ENCODE assay signal across 15 cellular contexts in the genomic region with DNA sequence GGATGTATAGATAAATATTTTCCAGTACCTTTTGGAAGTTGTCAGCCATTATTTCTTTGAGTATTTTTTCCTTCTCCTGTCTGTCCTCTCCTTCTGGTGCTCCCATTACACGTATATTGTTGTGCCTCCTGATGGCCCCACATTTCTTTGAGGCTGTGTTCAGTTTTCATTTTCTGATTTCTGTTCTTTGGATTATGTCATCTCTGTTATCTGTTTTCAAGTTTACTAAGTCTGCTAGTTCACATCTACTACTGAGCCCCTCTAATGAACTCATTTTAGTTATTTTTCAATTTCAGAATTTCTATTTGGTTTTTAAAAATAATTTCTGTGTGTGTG. TPM values are rescaled to one million over a fixed set of nuclear protein-coding genes. Genes with fewer than 3 reads are reported as not detected.
DNase-seq lines count a peak whose midpoint lies in the region; ATAC-seq, FAIRE-seq and TF ChIP-seq lines count a peak whose summit lies in the region.
"Had no signal": no experiment of that assay in that cellular context is flagged by ENCODE, and none has a peak within 500 bp of the region (broad histone marks: within the 10 kb centered on the region; RNA-seq: fewer than 3 reads in every experiment).

No MANE protein-coding gene starts in this region.

- H3K27me3 ChIP-seq in GM12878 (replicated peaks in 1 of 2; ENCODE audit: control insufficient read depth in 2 of 2, insufficient read depth in 2 of 2, low read length in 1 of 2): no peaks in the 10 kb centered on the region
- H3K27me3 ChIP-seq: upper lobe of left lung had no signal

- no peak overlapping the region for H3K9ac ChIP-seq in GM12878 (ENCODE audit: control insufficient read depth, insufficient read depth, low read length)

- H3K27ac Mint-ChIP-seq in activated CD4-positive, alpha-beta T cell treated with anti-CD3 and anti-CD28 coated beads for 36 hours: peak overlapping the region; percentile 77
- H3K27ac Mint-ChIP-seq: nephron had no signal

- WGBS in GM12878 (ENCODE audit: insufficient coverage, insufficient replicate concordance, low lambda C conversion rate, missing lambda C conversion rate): 0% methylated on average over 1 of the region's 1 CpG

- peaks cover 3 to 9% of the 10 kb centered on the region in 2 experiments; a peak in 2 of 4 replicates for H3K36me3 ChIP-seq in GM12878 (ENCODE audit: control insufficient read depth in 2 of 2, insufficient read depth in 2 of 2, low read length in 1 of 2)
- H3K36me3 ChIP-seq: upper lobe of left lung had no signal

- peak; percentile 57 for ATAC-seq in activated CD4-positive, alpha-beta T cell treated with anti-CD3 and anti-CD28 coated beads for 36 hours
- ATAC-seq in GM21423 (IDR thresholded peaks at IDR 0.05; ENCODE audit: unreplicated experiment) (peak; percentile 47), HG03095 (IDR thresholded peaks at IDR 0.05; ENCODE audit: unreplicated experiment) (peak; percentile 76), GM12878 (peak; percentile 88)
- ATAC-seq: SK-N-SH treated with all-trans-retinoic acid at 6 μM for 48 hours had no signal

- SMC1A ChIA-PET in GM12878 (lab: Charles Lee; ENCODE audit: uncharacterized antibody, unreplicated experiment): no interaction called here

- POLR2A ChIA-PET in activated CD4-positive, alpha-beta T cell treated with anti-CD3 and anti-CD28 coated beads for 36 hours (lab: Charles Lee): no interaction called here
- POLR2A ChIA-PET in GM12878 (lab: Charles Lee): no interaction called here

- H3K4me3 Mint-ChIP-seq in activated CD4-positive, alpha-beta T cell treated with anti-CD3 and anti-CD28 coated beads for 36 hours: peak overlapping the region; percentile 28
- H3K4me3 Mint-ChIP-seq: nephron had no signal

- H3K9me3 ChIP-seq in GM12878 (replicated peaks; ENCODE audit: control insufficient read depth, insufficient read depth, low read length): peaks cover 9% of the 10 kb centered on the region; the same call in 2 of the 3 replicates
- H3K9me3 ChIP-seq: upper lobe of left lung had no signal

- CTCF ChIA-PET in activated CD4-positive, alpha-beta T cell treated with anti-CD3 and anti-CD28 coated beads for 36 hours (lab: Charles Lee): no interaction called here
- CTCF ChIA-PET in GM12878 (lab: Yijun Ruan, JAX): no interaction called here

- TF ChIP-seq RAD21 in GM12878 (IDR thresholded peaks at IDR 0.05; ENCODE audit: insufficient read depth, low read depth, low read length): no peak

- no peak for TF ChIP-seq POLR2A in GM12878 (IDR thresholded peaks at IDR 0.05; ENCODE audit: low read depth, low read length)

- H3K27me3 Mint-ChIP-seq in activated CD4-positive, alpha-beta T cell treated with anti-CD3 and anti-CD28 coated beads for 36 hours: no peaks in the 10 kb centered on the region

- H4K20me1 ChIP-seq in GM12878 (ENCODE audit: control insufficient read depth, insufficient read depth): no peaks in the 10 kb centered on the region

- no TSS peak for BruUV-seq in GM12878 (replicated peaks; lab: Mats Ljungman, UMichigan)

- H3K4me1 ChIP-seq in GM12878 (ENCODE audit: control insufficient read depth, insufficient read depth, low read length): peaks cover 13% of the 10 kb centered on the region

- H2AFZ ChIP-seq in GM12878 (ENCODE audit: control insufficient read depth, low read depth, low read length): 0 out of 2 replicates have a peak overlapping the region, but pooled peaks have one; percentile 8

- no peaks in the 10 kb centered on the region for H3K9me3 Mint-ChIP-seq in activated CD4-positive, alpha-beta T cell treated with anti-CD3 and anti-CD28 coated beads for 36 hours (ENCODE audit: low read depth)

- peak overlapping the region; percentile 76; the same call in 1 of the 2 replicates for H3K4me2 ChIP-seq in GM12878 (ENCODE audit: control insufficient read depth, insufficient read depth)

- TF ChIP-seq EP300 in GM12878 (IDR thresholded peaks at IDR 0.05; ENCODE audit: borderline replicate concordance in 1 of 2, control insufficient read depth in 1 of 2, low read depth in 2 of 2, low read length in 2 of 2): no peak

- RAD21 ChIA-PET in GM12878 (lab: Charles Lee; ENCODE audit: unreplicated experiment): no interaction called here

- H3K27ac ChIP-seq in GM12878 (ENCODE audit: control insufficient read depth, insufficient read depth): peak overlapping the region; percentile 84
- H3K27ac ChIP-seq: upper lobe of left lung had no signal

- peaks cover 83% of the 10 kb centered on the region for H3K4me1 Mint-ChIP-seq in activated CD4-positive, alpha-beta T cell treated with anti-CD3 and anti-CD28 coated beads for 36 hours
- H3K4me1 Mint-ChIP-seq: nephron had no signal

- peaks cover 20% of the 10 kb centered on the region for H3K36me3 Mint-ChIP-seq in activated CD4-positive, alpha-beta T cell treated with anti-CD3 and anti-CD28 coated beads for 36 hours (ENCODE audit: low read depth)

- no peak for DNase-seq in activated CD4-positive, alpha-beta T cell treated with anti-CD3 and anti-CD28 coated beads for 36 hours
- no peak for DNase-seq in activated CD4-positive, alpha-beta T cell treated with anti-CD3 and anti-CD28 coated beads, Interleukin-2, amount 50 U/mL, for 48 hours
- DNase-seq in GM12878 (ENCODE audit: low read depth, low spot score) (no peak), SIG-M5 treated with dmso at 0.1 percent for 504 hours (lab: John Stamatoyannopoulos, UW; ENCODE audit: unreplicated experiment) (no peak), mucosa of gallbladder (ENCODE audit: low spot score) (no peak)
- DNase-seq in activated CD4-positive, alpha-beta T cell treated with anti-CD3 and anti-CD28 coated beads for 1 hour: no peak
- DNase-seq: activated effector memory CD4-positive, alpha-beta T cell treated with Interleukin-2 at 50 U/mL for 16 hours; GF-D8; stimulated activated CD4-positive, alpha-beta T cell treated with anti-CD3 and anti-CD28 coated beads, Interleukin-2, amount 100 ng/mL, for 48 hours; upper lobe of left lung had no signal

- H3K4me3 ChIP-seq in GM12878: peak overlapping the region; percentile 49; the same call in 1 of the 2 replicates
- H3K4me3 ChIP-seq: upper lobe of left lung had no signal

- peaks cover 95% of the 10 kb centered on the region for H3K79me2 ChIP-seq in GM12878 (ENCODE audit: control insufficient read depth, insufficient read depth, low read length)

- no peak for TF ChIP-seq CTCF in GM12878 (IDR thresholded peaks at IDR 0.05 in 2 of 3, conservative IDR thresholded peaks at IDR 0.05 in 1 of 3; ENCODE audit: control insufficient read depth in 2 of 3, extremely low read depth in 1 of 3, insufficient read depth in 1 of 3, low read depth in 3 of 3, low read length in 3 of 3)

- in situ Hi-C loops in GM12878 (cut with MboI): no loop called here

- intact Hi-C loops in activated CD4-positive, alpha-beta T cell treated with anti-CD3 and anti-CD28 coated beads for 36 hours (cut with DNase I, micrococcal nuclease): loop anchor here (1.0 to 2.0 kb wide), 2 partner anchors 16 kb away; partner anchors contain the start of gene RBM33 (in 2 of the 2)
- intact Hi-C loops in GM12878 (cut with micrococcal nuclease; ENCODE audit: unreplicated experiment): loop anchor here (2.0 kb wide), 1 partner anchor 16 kb away; the partner anchor contains the start of gene RBM33

- FAIRE-seq in GM12878 (lab: Jason Lieb, UNC): no peak
- FAIRE-seq: HTR-8/SVneo had no signal

TF ChIP-seq in GM12878, 131 proteins besides CTCF, POLR2A, EP300 and RAD21 (continues in another document):
- TF ChIP-seq FOXM1 (IDR thresholded peaks at IDR 0.05; ENCODE audit: low read depth, low read length) (peak; percentile 21; the same call in 1 of the 2 replicates), GABPA (IDR thresholded peaks at IDR 0.05; ENCODE audit: low read depth) (0 out of 2 replicates have a peak, but pooled peaks have one; percentile 0), TCF7 (IDR thresholded peaks at IDR 0.05; ENCODE audit: borderline replicate concordance) (peak; percentile 64; the same call in 1 of the 2 replicates), ZNF274 (IDR thresholded peaks at IDR 0.05; ENCODE audit: insufficient read depth, insufficient read length) (no peak), RBBP5 (conservative IDR thresholded peaks at IDR 0.05) (0 out of 2 replicates have a peak, but pooled peaks have one; percentile 34), KDM1A (IDR thresholded peaks at IDR 0.05; ENCODE audit: borderline replicate concordance) (no peak), CBX5 (IDR thresholded peaks at IDR 0.05; ENCODE audit: low read depth) (peak; percentile 22; the same call in 1 of the 2 replicates), HCFC1 (IDR thresholded peaks at IDR 0.05; ENCODE audit: low read length) (no peak), JUNB (IDR thresholded peaks at IDR 0.05) (peak; percentile 76), NFIC (IDR thresholded peaks at IDR 0.05; ENCODE audit: low read depth, low read length) (peak; percentile 80), ATF7 (IDR thresholded peaks at IDR 0.05; ENCODE audit: low read depth) (peak; percentile 88)

RNA-seq across cellular contexts. Expression of gene RBM33, which starts 16.3 kb away (rescaled TPM):
- total RNA-seq in activated CD4-positive, alpha-beta T cell treated with anti-CD3 and anti-CD28 coated beads for 36 hours: 10 to 100 TPM; 67.6 to 81.1 TPM
- 246 and 254 TPM in 2 replicates for total RNA-seq in GM12878 (2013; cell fraction: nucleolus; rRNA removed)
- total RNA-seq in GM12878 (2014; rRNA removed) (24.6 and 27.2 TPM in 2 replicates), GM12878 (2014; rRNA removed; fragmentation: Illumina TruSeq; extraction: Trizol) (22.2 and 23.6 TPM in 2 replicates), GM12878 (2021) (62.0 and 67.2 TPM in 2 replicates), mucosa of gallbladder (59.1 TPM)
- polyA plus RNA-seq in GM12878 (2011; ENCODE audit: low read depth): 21.1 TPM
- polyA plus RNA-seq in GM12878 (2011; rRNA removed) (17.4 and 22.6 TPM in 2 replicates), GM12878 (2014; fragmentation: Illumina TruSeq; extraction: Trizol) (21.9 and 26.1 TPM in 2 replicates), GM12878 (2014; fragmentation: Nextera tagmentation; extraction: Ambion mirVana) (1 to 10 TPM; 4.7 to 5.6 TPM), GM12878 (2014; rRNA removed) (25.1 and 32.9 TPM in 2 replicates), GM12878 (2016; fragmentation: Nextera tagmentation; extraction: Ambion mirVana) (10 to 100 TPM; 55.5 to 60.3 TPM)
- 12.2 and 15.6 TPM in 2 replicates for polyA plus RNA-seq in GM12878 (2011; cell fraction: cytosol; rRNA removed)
- polyA plus RNA-seq in GM12878 (2011; cell fraction: nucleus; rRNA removed): 85.8 and 102 TPM in 2 replicates
- polyA plus RNA-seq in GM12878 (2012): 30.2 and 32.3 TPM in 2 replicates
- 22.2 and 30.2 TPM in 2 replicates for polyA minus RNA-seq in GM12878 (2011; rRNA and poly(A)+ RNA removed)
- polyA minus RNA-seq in GM12878 (2011; cell fraction: cytosol; rRNA and poly(A)+ RNA removed): 16.7 and 18.6 TPM in 2 replicates
- polyA minus RNA-seq in GM12878 (2011; cell fraction: nucleus; rRNA and poly(A)+ RNA removed): 45.2 and 78.7 TPM in 2 replicates
